In genomic region chr13:48562296-48563066, GRCh38 we compare ENCODE assay signal across 8 cellular contexts. TPM values are rescaled to one million over a fixed set of nuclear protein-coding genes. Genes with fewer than 3 reads are reported as not detected.
A peak's percentile ranks its signal among the peaks of the same experiment; 100 is the strongest.
DNase-seq lines count a peak whose midpoint lies in the region; ATAC-seq and TF ChIP-seq lines count a peak whose summit lies in the region.

No MANE protein-coding gene starts in this region.

- DNase-seq in CD14-positive monocyte (ENCODE audit: low spot score) (no peak), myocyte (ENCODE audit: low read depth) (peak; percentile 67), head of caudate nucleus (no peak), NCI-H2196 treated with DMSO at 0.1 percent for 48 hours (lab: John Stamatoyannopoulos, UW; ENCODE audit: unreplicated experiment) (no peak), ecto neural progenitor cell (ENCODE audit: low spot score) (no peak)
- peak; percentile 79 for DNase-seq in activated CD4-positive, alpha-beta memory T cell treated with anti-CD3 and anti-CD28 coated beads for 36 hours

- H3K27ac Mint-ChIP-seq in CD14-positive monocyte = peak overlapping the region; percentile 63 to 93 (median 84)
- H3K27ac Mint-ChIP-seq in activated CD4-positive, alpha-beta memory T cell treated with anti-CD3 and anti-CD28 coated beads for 36 hours = peak overlapping the region; percentile 58

- H3K4me3 Mint-ChIP-seq in CD14-positive monocyte = no peak overlapping the region
- H3K4me3 Mint-ChIP-seq in activated CD4-positive, alpha-beta memory T cell treated with anti-CD3 and anti-CD28 coated beads for 36 hours = peak overlapping the region; percentile 31

- no peak for TF ChIP-seq CTCF in CD14-positive monocyte (IDR thresholded peaks at IDR 0.05)

- H3K4me1 Mint-ChIP-seq in CD14-positive monocyte = peaks cover 79% of the 10 kb centered on the region
- H3K4me1 Mint-ChIP-seq in activated CD4-positive, alpha-beta memory T cell treated with anti-CD3 and anti-CD28 coated beads for 36 hours (ENCODE audit: low read depth) = peaks cover 43% of the 10 kb centered on the region

- peak; percentile 96 for ATAC-seq in GM19468 (IDR thresholded peaks at IDR 0.05; ENCODE audit: extremely low read depth, unreplicated experiment)
- ATAC-seq in HG03575 (IDR thresholded peaks at IDR 0.05; ENCODE audit: extremely low read depth, insufficient number of reproducible peaks, low FRiP score, unreplicated experiment) = peak; percentile 95

- POLR2A ChIA-PET in activated CD4-positive, alpha-beta memory T cell treated with anti-CD3 and anti-CD28 coated beads for 36 hours (lab: Charles Lee) = no interaction called here

- H3K27me3 Mint-ChIP-seq in CD14-positive monocyte (ENCODE audit: low read depth in 3 of 3) = no peaks in the 10 kb centered on the region
- H3K27me3 Mint-ChIP-seq in activated CD4-positive, alpha-beta memory T cell treated with anti-CD3 and anti-CD28 coated beads for 36 hours = peaks cover 52% of the 10 kb centered on the region

- H3K9me3 Mint-ChIP-seq in CD14-positive monocyte = peaks cover 0 to 5% (median 3%) of the 10 kb centered on the region in 7 donors
- H3K9me3 Mint-ChIP-seq in activated CD4-positive, alpha-beta memory T cell treated with anti-CD3 and anti-CD28 coated beads for 36 hours = no peaks in the 10 kb centered on the region

- H3K36me3 Mint-ChIP-seq in CD14-positive monocyte = peaks cover 4 to 19% of the 10 kb centered on the region in 2 donors
- peaks cover 3% of the 10 kb centered on the region for H3K36me3 Mint-ChIP-seq in activated CD4-positive, alpha-beta memory T cell treated with anti-CD3 and anti-CD28 coated beads for 36 hours

- CTCF ChIA-PET in activated CD4-positive, alpha-beta memory T cell treated with anti-CD3 and anti-CD28 coated beads for 36 hours (lab: Charles Lee) = interaction anchor here (0.8 to 2.3 kb wide), 6 partner anchors 16 to 468 kb away, joined by 3 to 10 read pairs (median 5); partner anchors contain the start of genes LPAR6 and MED4

- intact Hi-C loops in CD14-positive monocyte (cut with micrococcal nuclease) = loop anchor here in 1 of 2 donors (10.0 kb wide), 1 partner anchor 48 kb away; no protein-coding TSS in a partner anchor
- intact Hi-C loops in activated CD4-positive, alpha-beta memory T cell treated with anti-CD3 and anti-CD28 coated beads for 36 hours (cut with micrococcal nuclease) = loop anchor here (1.0 to 2.0 kb wide), 7 partner anchors 30 to 352 kb away; no protein-coding TSS in a partner anchor
- intact Hi-C loops in head of caudate nucleus (cut with DNase I) = no loop called here

RNA-seq across cellular contexts. Expression of gene RCBTB2, which starts 29.6 kb away (rescaled TPM):
- polyA plus RNA-seq in CD14-positive monocyte = 100 to 1,000 TPM in 1 of 2 donors, 10 to 100 TPM in 1; 64.4 to 100 TPM
- total RNA-seq in activated CD4-positive, alpha-beta memory T cell treated with anti-CD3 and anti-CD28 coated beads for 36 hours = 1 to 10 TPM; 1.5 to 1.8 TPM
- 18.5 and 19.8 TPM in 2 replicates for total RNA-seq in myocyte
- polyA plus RNA-seq in myocyte (2012) = 7.0 TPM

Comparison
In these comparisons a context has a peak if more than half of its experiments do, and no peak if none do; other contexts are left out.
1. DNase-seq: peak in activated CD4-positive, alpha-beta memory T cell treated with anti-CD3 and anti-CD28 coated beads for 36 hours (single experiment) and myocyte (single experiment); none in CD14-positive monocyte (single experiment), head of caudate nucleus (0 of 42), NCI-H2196 treated with DMSO at 0.1 percent for 48 hours (single experiment) and ecto neural progenitor cell (single experiment).